Comparison of ENCODE assay signal across 1 cellular context in the genomic region with DNA sequence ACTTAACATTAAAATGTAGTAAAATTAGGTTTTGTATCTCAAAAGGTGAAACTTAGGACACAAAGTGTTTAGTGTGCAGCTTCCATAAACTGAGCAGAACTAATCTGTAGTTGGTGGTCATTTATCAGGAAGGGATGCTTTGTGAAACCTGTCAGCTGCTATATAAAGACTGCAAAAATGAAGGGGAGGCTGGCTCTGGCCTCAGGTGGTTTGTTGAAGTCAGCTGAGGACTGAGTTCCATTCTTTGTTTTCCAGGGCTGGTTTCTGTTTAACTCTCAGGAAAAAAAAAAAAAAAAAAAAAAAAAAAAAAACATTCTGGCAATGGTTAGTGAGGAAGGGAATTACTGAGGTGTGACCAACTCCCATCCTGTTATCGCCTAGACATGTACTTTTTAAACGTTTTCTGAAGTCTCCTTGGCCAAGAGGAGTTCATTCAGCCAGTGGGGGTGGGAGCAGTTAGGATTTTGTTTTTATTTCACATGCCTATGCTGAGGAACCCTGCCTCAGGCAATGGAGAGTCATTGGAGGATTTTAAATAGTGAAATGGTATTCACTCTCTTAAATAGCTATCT.
TF ChIP-seq lines count a peak whose summit lies in the region.

No MANE protein-coding gene starts in this region.

TF ChIP-seq in GM12878, 131 proteins besides CTCF, POLR2A, EP300 and RAD21 (continued from another document):
- TF ChIP-seq, protein P1, sequence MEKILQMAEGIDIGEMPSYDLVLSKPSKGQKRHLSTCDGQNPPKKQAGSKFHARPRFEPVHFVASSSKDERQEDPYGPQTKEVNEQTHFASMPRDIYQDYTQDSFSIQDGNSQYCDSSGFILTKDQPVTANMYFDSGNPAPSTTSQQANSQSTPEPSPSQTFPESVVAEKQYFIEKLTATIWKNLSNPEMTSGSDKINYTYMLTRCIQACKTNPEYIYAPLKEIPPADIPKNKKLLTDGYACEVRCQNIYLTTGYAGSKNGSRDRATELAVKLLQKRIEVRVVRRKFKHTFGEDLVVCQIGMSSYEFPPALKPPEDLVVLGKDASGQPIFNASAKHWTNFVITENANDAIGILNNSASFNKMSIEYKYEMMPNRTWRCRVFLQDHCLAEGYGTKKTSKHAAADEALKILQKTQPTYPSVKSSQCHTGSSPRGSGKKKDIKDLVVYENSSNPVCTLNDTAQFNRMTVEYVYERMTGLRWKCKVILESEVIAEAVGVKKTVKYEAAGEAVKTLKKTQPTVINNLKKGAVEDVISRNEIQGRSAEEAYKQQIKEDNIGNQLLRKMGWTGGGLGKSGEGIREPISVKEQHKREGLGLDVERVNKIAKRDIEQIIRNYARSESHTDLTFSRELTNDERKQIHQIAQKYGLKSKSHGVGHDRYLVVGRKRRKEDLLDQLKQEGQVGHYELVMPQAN (conservative IDR thresholded peaks at IDR 0.05) = no peak
- no peak for TF ChIP-seq STAT3 (IDR thresholded peaks at IDR 0.05; ENCODE audit: low read depth, low read length)
- no peak for TF ChIP-seq TAF1 (IDR thresholded peaks at IDR 0.05; ENCODE audit: borderline replicate concordance, low read depth, low read length)
- no peak for TF ChIP-seq STAT1 (conservative IDR thresholded peaks at IDR 0.05)
- TF ChIP-seq, protein P2, sequence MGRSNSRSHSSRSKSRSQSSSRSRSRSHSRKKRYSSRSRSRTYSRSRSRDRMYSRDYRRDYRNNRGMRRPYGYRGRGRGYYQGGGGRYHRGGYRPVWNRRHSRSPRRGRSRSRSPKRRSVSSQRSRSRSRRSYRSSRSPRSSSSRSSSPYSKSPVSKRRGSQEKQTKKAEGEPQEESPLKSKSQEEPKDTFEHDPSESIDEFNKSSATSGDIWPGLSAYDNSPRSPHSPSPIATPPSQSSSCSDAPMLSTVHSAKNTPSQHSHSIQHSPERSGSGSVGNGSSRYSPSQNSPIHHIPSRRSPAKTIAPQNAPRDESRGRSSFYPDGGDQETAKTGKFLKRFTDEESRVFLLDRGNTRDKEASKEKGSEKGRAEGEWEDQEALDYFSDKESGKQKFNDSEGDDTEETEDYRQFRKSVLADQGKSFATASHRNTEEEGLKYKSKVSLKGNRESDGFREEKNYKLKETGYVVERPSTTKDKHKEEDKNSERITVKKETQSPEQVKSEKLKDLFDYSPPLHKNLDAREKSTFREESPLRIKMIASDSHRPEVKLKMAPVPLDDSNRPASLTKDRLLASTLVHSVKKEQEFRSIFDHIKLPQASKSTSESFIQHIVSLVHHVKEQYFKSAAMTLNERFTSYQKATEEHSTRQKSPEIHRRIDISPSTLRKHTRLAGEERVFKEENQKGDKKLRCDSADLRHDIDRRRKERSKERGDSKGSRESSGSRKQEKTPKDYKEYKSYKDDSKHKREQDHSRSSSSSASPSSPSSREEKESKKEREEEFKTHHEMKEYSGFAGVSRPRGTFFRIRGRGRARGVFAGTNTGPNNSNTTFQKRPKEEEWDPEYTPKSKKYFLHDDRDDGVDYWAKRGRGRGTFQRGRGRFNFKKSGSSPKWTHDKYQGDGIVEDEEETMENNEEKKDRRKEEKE (IDR thresholded peaks at IDR 0.05) = no peak
